In the genomic region with DNA sequence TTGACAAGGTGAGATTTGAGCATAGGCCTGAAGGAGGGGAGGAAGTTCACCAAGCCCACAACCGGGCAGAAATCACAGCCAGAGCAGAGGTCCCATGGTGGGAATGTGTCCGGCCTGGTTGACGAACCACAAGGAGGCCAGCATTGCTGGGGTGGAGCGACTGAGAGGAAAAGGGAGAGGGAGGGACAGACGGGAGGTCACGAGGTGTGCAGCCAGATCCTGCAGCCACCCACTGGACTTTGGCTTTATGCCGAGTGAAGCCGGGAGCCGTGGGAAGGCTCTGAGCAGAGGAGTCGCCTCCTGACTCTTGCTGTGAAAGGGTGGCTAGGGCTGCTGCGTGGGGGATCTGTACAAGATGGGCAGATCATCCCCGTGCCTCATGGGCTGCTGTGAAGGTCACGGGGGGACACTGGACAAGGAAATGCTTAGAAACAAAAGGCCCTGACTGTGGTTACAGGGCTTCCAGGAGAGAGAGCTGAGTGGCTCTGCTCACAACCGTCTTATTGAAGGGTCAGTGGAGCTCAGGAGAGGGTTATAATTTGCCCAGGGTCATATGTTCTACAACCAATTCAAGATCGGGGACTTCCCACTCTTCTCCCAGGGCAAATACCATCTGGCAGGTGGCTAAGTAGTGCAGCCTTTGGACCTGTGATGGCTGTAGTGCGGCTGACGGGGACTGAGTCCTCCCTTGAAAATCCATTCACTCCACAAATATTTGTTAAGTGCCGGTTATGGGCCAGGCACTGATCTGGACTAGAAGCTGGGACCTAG, we compare ENCODE assay signal across 13 cellular contexts. TPM values are rescaled to one million over a fixed set of nuclear protein-coding genes. Genes with fewer than 3 reads are reported as not detected.
DNase-seq lines count a peak whose midpoint lies in the region; ATAC-seq, FAIRE-seq and TF ChIP-seq lines count a peak whose summit lies in the region.
"Had no signal": no experiment of that assay in that cellular context is flagged by ENCODE, and none has a peak within 500 bp of the region (broad histone marks: within the 10 kb centered on the region; RNA-seq: fewer than 3 reads in every experiment).

No MANE protein-coding gene starts in this region.

- H2AFZ ChIP-seq in endothelial cell of umbilical vein (ENCODE audit: low read depth, low read length) = no peak overlapping the region

- BruUV-seq in endothelial cell of umbilical vein (replicated peaks; lab: Mats Ljungman, UMichigan) = no TSS peak

- no peaks in the 10 kb centered on the region for H3K36me3 Mint-ChIP-seq in stimulated activated effector memory CD8-positive, alpha-beta T cell treated with anti-CD3 and anti-CD28 coated beads, Interleukin-12 subunit alpha, Interleukin-12 subunit beta, amount 100 ng/mL, for 72 hours

- no peaks in the 10 kb centered on the region for H3K9me3 Mint-ChIP-seq in stimulated activated effector memory CD8-positive, alpha-beta T cell treated with anti-CD3 and anti-CD28 coated beads, Interleukin-12 subunit alpha, Interleukin-12 subunit beta, amount 100 ng/mL, for 72 hours
- H3K9me3 Mint-ChIP-seq: activated T-cell treated with anti-CD3 and anti-CD28 coated beads, Interleukin-2, amount 50 U/mL, for 24 hours had no signal

- TF ChIP-seq POLR2A in endothelial cell of umbilical vein (IDR thresholded peaks at IDR 0.05; ENCODE audit: low read depth, low read length) = no peak

- H3K27ac ChIP-seq in endothelial cell of umbilical vein (ENCODE audit: insufficient read depth, low read depth, low read length) (no peak overlapping the region), lower lobe of right lung (peak overlapping the region; percentile 31)
- H3K27ac ChIP-seq: ovary had no signal

- TF ChIP-seq CTCF in endothelial cell of umbilical vein (IDR thresholded peaks at IDR 0.05; ENCODE audit: extremely low read depth in 1 of 2, insufficient read depth in 1 of 2, low read depth in 1 of 2, low read length in 2 of 2) (no peak), lower lobe of right lung (IDR thresholded peaks at IDR 0.05) (no peak)

- no peak overlapping the region for H3K4me3 ChIP-seq in endothelial cell of umbilical vein (replicated peaks in 1 of 3; ENCODE audit: insufficient read depth in 1 of 3, low read depth in 1 of 3, low read length in 3 of 3)
- H3K4me3 ChIP-seq in lower lobe of right lung = no peak overlapping the region
- no peak overlapping the region for H3K4me3 ChIP-seq in H7 (ENCODE audit: insufficient read depth, low read depth, low read length)
- H3K4me3 ChIP-seq: ovary had no signal

- H3K4me3 Mint-ChIP-seq in stimulated activated effector memory CD8-positive, alpha-beta T cell treated with anti-CD3 and anti-CD28 coated beads, Interleukin-12 subunit alpha, Interleukin-12 subunit beta, amount 100 ng/mL, for 72 hours = no peak overlapping the region
- H3K4me3 Mint-ChIP-seq: activated T-cell treated with anti-CD3 and anti-CD28 coated beads, Interleukin-2, amount 50 U/mL, for 24 hours had no signal

- no peaks in the 10 kb centered on the region for H4K20me1 ChIP-seq in endothelial cell of umbilical vein (replicated peaks; ENCODE audit: control insufficient read depth, extremely low read depth, insufficient read depth, low read length)

- H3K9me3 ChIP-seq in endothelial cell of umbilical vein (replicated peaks; ENCODE audit: control insufficient read depth, insufficient read depth, low read length) (no peaks in the 10 kb centered on the region), lower lobe of right lung (no peaks in the 10 kb centered on the region)
- H3K9me3 ChIP-seq: ovary had no signal

- H3K27ac Mint-ChIP-seq in stimulated activated effector memory CD8-positive, alpha-beta T cell treated with anti-CD3 and anti-CD28 coated beads, Interleukin-12 subunit alpha, Interleukin-12 subunit beta, amount 100 ng/mL, for 72 hours = peak overlapping the region; percentile 60
- H3K27ac Mint-ChIP-seq: activated T-cell treated with anti-CD3 and anti-CD28 coated beads, Interleukin-2, amount 50 U/mL, for 24 hours had no signal

- dilution Hi-C loops in endothelial cell of umbilical vein (cut with MboI; ENCODE audit: extremely low pct_ligation_motif_present, low sequenced_read_pairs) = no loop called here

- H3K79me2 ChIP-seq in endothelial cell of umbilical vein (ENCODE audit: control insufficient read depth, insufficient read depth, low read length) = no peaks in the 10 kb centered on the region

- peak; percentile 66 to 71 for ATAC-seq in lower lobe of right lung
- no peak for ATAC-seq in stimulated activated effector memory CD8-positive, alpha-beta T cell treated with anti-CD3 and anti-CD28 coated beads, Interleukin-12 subunit alpha, Interleukin-12 subunit beta, amount 100 ng/mL, for 72 hours
- ATAC-seq: stimulated activated naive CD8-positive, alpha-beta T cell treated with anti-CD3 and anti-CD28 coated beads, Interleukin-15, Interleukin-2, amounts not matched to agents 100 U/mL and 50 U/mL, for 24 hours had no signal

- intact Hi-C loops in endothelial cell of umbilical vein (cut with micrococcal nuclease) (no loop called here), lower lobe of right lung (cut with DNase I) (no loop called here)

- peak; percentile 54 for FAIRE-seq in endothelial cell of umbilical vein (lab: Jason Lieb, UNC)

- H3K36me3 ChIP-seq in endothelial cell of umbilical vein (ENCODE audit: control insufficient read depth in 2 of 2, extremely low read depth in 1 of 2, insufficient read depth in 2 of 2, low read length in 2 of 2) (no peaks in the 10 kb centered on the region), lower lobe of right lung (no peaks in the 10 kb centered on the region), H7 (replicated peaks; ENCODE audit: control insufficient read depth, insufficient read depth, low read length) (no peaks in the 10 kb centered on the region)
- H3K36me3 ChIP-seq: ovary had no signal

- no peaks in the 10 kb centered on the region for H3K27me3 ChIP-seq in endothelial cell of umbilical vein (ENCODE audit: control insufficient read depth in 2 of 2, insufficient read depth in 2 of 2, low read length in 2 of 2)
- no peaks in the 10 kb centered on the region for H3K27me3 ChIP-seq in lower lobe of right lung (ENCODE audit: low read depth)
- no peaks in the 10 kb centered on the region for H3K27me3 ChIP-seq in H7 (ENCODE audit: control insufficient read depth, insufficient read depth, low read length)
- H3K27me3 ChIP-seq: ovary had no signal

- CTCF ChIA-PET in endothelial cell of umbilical vein (lab: Charles Lee) = interaction anchor here (0.9 kb wide), 1 partner anchor 8 kb away, joined by 3 read pairs; no protein-coding TSS in a partner anchor

- POLR2A ChIA-PET in endothelial cell of umbilical vein (lab: Charles Lee) = no interaction called here

- no peak overlapping the region for H3K4me2 ChIP-seq in endothelial cell of umbilical vein (ENCODE audit: insufficient read depth, low read length)

- DNase-seq in M059J (ENCODE audit: low read depth) = peak; percentile 57
- peak; percentile 44 for DNase-seq in endothelial cell of umbilical vein (ENCODE audit: low read depth, low spot score)
- DNase-seq in lower lobe of right lung = no peak
- DNase-seq in stimulated activated effector memory CD8-positive, alpha-beta T cell treated with anti-CD3 and anti-CD28 coated beads, Interleukin-12 subunit alpha, Interleukin-12 subunit beta, amount 100 ng/mL, for 72 hours (ENCODE audit: low spot score in 2 of 2) = no peak
- DNase-seq in H7 = no peak
- DNase-seq in stimulated activated CD4-positive, alpha-beta T cell treated with anti-CD3 and anti-CD28 coated beads, Interleukin-4, amount 100 ng/mL, for 24 hours = no peak
- DNase-seq in MV-4-11 (lab: John Stamatoyannopoulos, UW) = no peak
- DNase-seq in NCI-H2107 (lab: John Stamatoyannopoulos, UW) = no peak
- DNase-seq: activated T-cell treated with anti-CD3 and anti-CD28 coated beads, Interleukin-2, amount 50 U/mL, for 24 hours; NCI-H187; stimulated activated naive CD8-positive, alpha-beta T cell treated with anti-CD3 and anti-CD28 coated beads, Interleukin-15, Interleukin-2, amounts not matched to agents 100 U/mL and 50 U/mL, for 24 hours; T-helper 1 cell had no signal

- H3K9me1 ChIP-seq in endothelial cell of umbilical vein (replicated peaks; ENCODE audit: control insufficient read depth, extremely low read depth, insufficient read depth, low read length) = no peaks in the 10 kb centered on the region

- no peaks in the 10 kb centered on the region for H3K4me1 ChIP-seq in endothelial cell of umbilical vein (ENCODE audit: control insufficient read depth, extremely low read depth, insufficient read depth, low read length)
- no peaks in the 10 kb centered on the region for H3K4me1 ChIP-seq in lower lobe of right lung

- no peaks in the 10 kb centered on the region for H3K4me1 Mint-ChIP-seq in stimulated activated effector memory CD8-positive, alpha-beta T cell treated with anti-CD3 and anti-CD28 coated beads, Interleukin-12 subunit alpha, Interleukin-12 subunit beta, amount 100 ng/mL, for 72 hours

- no peak overlapping the region for H3K9ac ChIP-seq in endothelial cell of umbilical vein (replicated peaks; ENCODE audit: extremely low read depth, insufficient read depth, low read length)

TF ChIP-seq in endothelial cell of umbilical vein, 7 proteins besides CTCF, POLR2A, EP300 and RAD21 (continues in another document):
- TF ChIP-seq JUN (IDR thresholded peaks at IDR 0.05; ENCODE audit: borderline replicate concordance, insufficient read depth, insufficient read length, low read depth) = no peak

RNA-seq across cellular contexts. Expression of gene CD74, which starts 15.6 kb away (rescaled TPM):
- total RNA-seq in M059J (2014; rRNA removed; shearing (Covaris generic)) = 1.8 and 6.0 TPM in 2 replicates
- total RNA-seq in endothelial cell of umbilical vein (0.76 and 1.3 TPM in 2 replicates), lower lobe of right lung (4,221 TPM)
- 0.56 and 0.62 TPM in 2 replicates for polyA plus RNA-seq in endothelial cell of umbilical vein
- polyA plus RNA-seq in endothelial cell of umbilical vein (2011; cell fraction: cytosol; rRNA removed) = 0.34 and 0.49 TPM in 2 replicates
- polyA plus RNA-seq in endothelial cell of umbilical vein (2011; cell fraction: nucleus; rRNA removed) = 0.12 and 0.29 TPM in 2 replicates
- 1.1 and 2.6 TPM in 2 replicates for polyA plus RNA-seq in endothelial cell of umbilical vein (2012)
- polyA minus RNA-seq in endothelial cell of umbilical vein = 0.32 and 0.91 TPM in 2 replicates
- polyA minus RNA-seq in endothelial cell of umbilical vein (2011; cell fraction: cytosol; rRNA and poly(A)+ RNA removed) = not detected
- polyA minus RNA-seq in endothelial cell of umbilical vein (2011; cell fraction: nucleus; rRNA and poly(A)+ RNA removed) = not detected in 2 replicates
- total RNA-seq in H7 (2014; rRNA removed; shearing (Covaris generic)) = 18.0 and 32.2 TPM in 2 replicates

RNA-seq across cellular contexts. Expression of gene RPS14, which starts 21.2 kb away (rescaled TPM):
- 1,412 and 1,643 TPM in 2 replicates for total RNA-seq in M059J (2014; rRNA removed; shearing (Covaris generic))
- total RNA-seq in endothelial cell of umbilical vein = 1,852 and 2,034 TPM in 2 replicates
- polyA plus RNA-seq in endothelial cell of umbilical vein = 4,491 and 5,521 TPM in 2 replicates
- polyA plus RNA-seq in endothelial cell of umbilical vein (2011; cell fraction: cytosol; rRNA removed) = 6,503 and 7,036 TPM in 2 replicates
- polyA plus RNA-seq in endothelial cell of umbilical vein (2011; cell fraction: nucleus; rRNA removed) = 1,366 and 1,419 TPM in 2 replicates
- 2,965 and 3,232 TPM in 2 replicates for polyA plus RNA-seq in endothelial cell of umbilical vein (2012)
- polyA minus RNA-seq in endothelial cell of umbilical vein = 1,106 and 1,289 TPM in 2 replicates
- polyA minus RNA-seq in endothelial cell of umbilical vein (2011; cell fraction: cytosol; rRNA and poly(A)+ RNA removed) = 648 TPM
- polyA minus RNA-seq in endothelial cell of umbilical vein (2011; cell fraction: nucleus; rRNA and poly(A)+ RNA removed) = 121 and 122 TPM in 2 replicates
- total RNA-seq in lower lobe of right lung = 1,651 TPM
- 2,734 and 3,255 TPM in 2 replicates for total RNA-seq in H7 (2014; rRNA removed; shearing (Covaris generic))

Comparison
In these comparisons a context has a peak if more than half of its experiments do, and no peak if none do; other contexts are left out.
1. DNase-seq: peak in M059J (single experiment) and endothelial cell of umbilical vein (single experiment); none in lower lobe of right lung (single experiment), stimulated activated effector memory CD8-positive, alpha-beta T cell treated with anti-CD3 and anti-CD28 coated beads, Interleukin-12 subunit alpha, Interleukin-12 subunit beta, amount 100 ng/mL, for 72 hours (0 of 2), H7 (single experiment), stimulated activated CD4-positive, alpha-beta T cell treated with anti-CD3 and anti-CD28 coated beads, Interleukin-4, amount 100 ng/mL, for 24 hours (single experiment), MV-4-11 (single experiment) and NCI-H2107 (single experiment).
2. RNA of gene CD74, which starts 15.6 kb away (total RNA-seq): 4,221 TPM in lower lobe of right lung (single experiment); 18.0 to 32.2 TPM in H7, 1.8 to 6.0 TPM in M059J and 0.76 to 1.3 TPM in endothelial cell of umbilical vein; every median in the first group is over 100 times any median in the second.